ENCODE assay signal across 18 cellular contexts in the genomic region with DNA sequence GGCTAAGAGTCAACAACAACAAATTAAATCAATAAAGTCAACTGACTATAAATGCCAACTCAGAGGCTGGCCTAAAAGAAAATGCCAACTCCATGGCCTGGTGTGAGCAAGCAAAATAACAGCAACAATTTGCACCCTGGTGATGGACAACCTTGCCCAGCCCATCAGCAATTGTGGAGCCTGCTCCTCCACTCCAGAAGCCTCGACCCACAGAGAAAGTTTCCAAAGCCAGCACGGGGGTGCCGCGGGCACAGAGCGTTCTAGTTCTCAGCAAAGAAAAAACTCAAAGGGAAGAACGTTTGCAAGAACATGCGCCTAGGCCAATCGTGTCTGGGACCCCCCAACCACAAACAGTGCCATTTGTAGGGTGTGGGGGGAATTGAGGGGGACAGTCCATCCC. TPM values are rescaled to one million over a fixed set of nuclear protein-coding genes. Genes with fewer than 3 reads are reported as not detected.
DNase-seq lines count a peak whose midpoint lies in the region; ATAC-seq and TF ChIP-seq lines count a peak whose summit lies in the region.
"Had no signal": no experiment of that assay in that cellular context is flagged by ENCODE, and none has a peak within 500 bp of the region (broad histone marks: within the 10 kb centered on the region; RNA-seq: fewer than 3 reads in every experiment).

No MANE protein-coding gene starts in this region.

- H4K91ac ChIP-seq in neuronal stem cell (ENCODE audit: low read depth, low read length, poor library complexity), result no peak overlapping the region

- H3K18ac ChIP-seq in neuronal stem cell (ENCODE audit: low read length), result no peak overlapping the region

- H3K27me3 ChIP-seq in heart right ventricle (no peaks in the 10 kb centered on the region), skeletal muscle tissue (ENCODE audit: control insufficient read depth in 3 of 3, insufficient read depth in 3 of 3, low read length in 3 of 3) (no peaks in the 10 kb centered on the region), neuronal stem cell (ENCODE audit: control insufficient read depth in 3 of 3, insufficient read depth in 3 of 3, low read depth in 1 of 3, low read length in 3 of 3) (no peaks in the 10 kb centered on the region)

- 72 to 82% methylated on average over 8 of the region's 8 CpGs for WGBS in heart right ventricle, 2 donors
- no CpG with 5 or more reads among the region's 8 CpGs for WGBS in neuronal stem cell (ENCODE audit: extremely low coverage in 2 of 2, insufficient read length in 2 of 2, insufficient replicate concordance in 1 of 2), 2 donors

- intact Hi-C loops in heart right ventricle (cut with DNase I), result no loop called here
- intact Hi-C loops in left cardiac atrium (cut with DNase I), result no loop called here

- H3K9ac ChIP-seq in skeletal muscle tissue (ENCODE audit: low read depth in 1 of 3, low read length in 3 of 3) (peak overlapping the region in 2 of 3 donors; percentile 7 to 17), neuronal stem cell (ENCODE audit: low read depth, low read length, poor library complexity) (no peak overlapping the region)

- peaks cover 23% of the 10 kb centered on the region for H3K9me3 Mint-ChIP-seq in glutamatergic neuron (ENCODE audit: unreplicated experiment)

- H3K36me3 ChIP-seq in heart right ventricle (peaks cover 0 to 8% (median 0%) of the 10 kb centered on the region in 9 donors), skeletal muscle tissue (ENCODE audit: control insufficient read depth in 3 of 3, insufficient read depth in 3 of 3, low read length in 3 of 3) (no peaks in the 10 kb centered on the region), neuronal stem cell (replicated peaks in 1 of 2; ENCODE audit: control insufficient read depth in 2 of 2, insufficient read depth in 2 of 2, low read length in 2 of 2) (peaks cover 5 to 6% of the 10 kb centered on the region in 2 donors)

- H3K4me2 ChIP-seq in neuronal stem cell (ENCODE audit: insufficient read depth, low read length, poor library complexity, severe bottlenecking), result no peak overlapping the region

- no peak overlapping the region for H4K8ac ChIP-seq in neuronal stem cell (ENCODE audit: low read depth, low read length)

- H3K27ac ChIP-seq in heart right ventricle (peak overlapping the region in 8 of 10 donors; percentile 31 to 92 (median 86)), skeletal muscle tissue (ENCODE audit: low read depth, low read length) (peak overlapping the region; percentile 89), neuronal stem cell (replicated peaks; ENCODE audit: low read length) (no peak overlapping the region)
- H3K27ac ChIP-seq: C4-2B had no signal

- H3K4me3 Mint-ChIP-seq in T-helper 17 cell (no peak overlapping the region), glutamatergic neuron (ENCODE audit: unreplicated experiment) (peak overlapping the region; percentile 42)

- H2AK5ac ChIP-seq in neuronal stem cell (ENCODE audit: low read depth, low read length), result no peak overlapping the region

- H3K4me3 ChIP-seq in heart right ventricle, result no peak overlapping the region
- no peak overlapping the region for H3K4me3 ChIP-seq in skeletal muscle tissue (ENCODE audit: low read length in 3 of 3)
- H3K4me3 ChIP-seq in neuronal stem cell (ENCODE audit: low read length in 2 of 2), result no peak overlapping the region
- H3K4me3 ChIP-seq: GM12878 had no signal

- ATAC-seq in heart right ventricle (no peak), left cardiac atrium (no peak), T-helper 17 cell (no peak), HG03108 (IDR thresholded peaks at IDR 0.05; ENCODE audit: unreplicated experiment) (no peak), GM21381 (IDR thresholded peaks at IDR 0.05; ENCODE audit: unreplicated experiment) (no peak)
- ATAC-seq: GM12878, HCT116 had no signal

- peak overlapping the region; percentile 1 for H3K27ac Mint-ChIP-seq in T-helper 17 cell
- no peak overlapping the region for H3K27ac Mint-ChIP-seq in glutamatergic neuron (ENCODE audit: unreplicated experiment)

- no peak overlapping the region for H3K4ac ChIP-seq in neuronal stem cell (ENCODE audit: low read length)

- no peak overlapping the region for H3K14ac ChIP-seq in neuronal stem cell (ENCODE audit: low read length)

- peaks cover 34% of the 10 kb centered on the region for H3K79me1 ChIP-seq in neuronal stem cell (ENCODE audit: low read depth, low read length)

- H3K4me1 Mint-ChIP-seq in T-helper 17 cell, result peaks cover 50% of the 10 kb centered on the region
- peaks cover 64% of the 10 kb centered on the region for H3K4me1 Mint-ChIP-seq in glutamatergic neuron (ENCODE audit: low read depth, unreplicated experiment)

- no peak overlapping the region for H2BK12ac ChIP-seq in neuronal stem cell (ENCODE audit: low read length)

- H3K4me1 ChIP-seq in heart right ventricle (peaks cover 32 to 97% (median 78%) of the 10 kb centered on the region in 9 donors), skeletal muscle tissue (ENCODE audit: control insufficient read depth in 3 of 3, insufficient read depth in 3 of 3, low read length in 3 of 3) (peaks cover 82 to 89% (median 86%) of the 10 kb centered on the region in 3 donors), neuronal stem cell (ENCODE audit: control insufficient read depth in 2 of 2, insufficient read depth in 1 of 2, low read depth in 1 of 2, low read length in 2 of 2) (peaks cover 13 to 21% of the 10 kb centered on the region in 2 donors)

- no peak overlapping the region for H2AFZ ChIP-seq in neuronal stem cell (ENCODE audit: low read length)

- H2BK120ac ChIP-seq in neuronal stem cell (ENCODE audit: low read depth, low read length), result no peak overlapping the region

- TF ChIP-seq CTCF in heart right ventricle (IDR thresholded peaks at IDR 0.05) (no peak), glutamatergic neuron (IDR thresholded peaks at IDR 0.05; ENCODE audit: partially characterized antibody, unreplicated experiment) (no peak)

- H3K36me3 Mint-ChIP-seq in T-helper 17 cell (ENCODE audit: low read depth) (peaks cover 7% of the 10 kb centered on the region), glutamatergic neuron (ENCODE audit: unreplicated experiment) (peaks cover 4% of the 10 kb centered on the region)

- DNase-seq in heart right ventricle (no peak), left cardiac atrium (no peak), T-helper 17 cell (no peak), glutamatergic neuron (no peak), neuronal stem cell (ENCODE audit: low spot score) (no peak)
- DNase-seq: 8988T, DMS53, MV-4-11, NCI-H1417 treated with DMSO at 0.1 percent for 48 hours, NCI-H2029, NCI-H510A treated with DMSO at 0.1 percent for 48 hours, RPMI8226 had no signal

- H2BK5ac ChIP-seq in neuronal stem cell (ENCODE audit: low read length), result no peak overlapping the region

- H3K27me3 Mint-ChIP-seq in T-helper 17 cell, result no peaks in the 10 kb centered on the region
- H3K27me3 Mint-ChIP-seq in glutamatergic neuron (ENCODE audit: unreplicated experiment), result peaks cover 18% of the 10 kb centered on the region

- H3K9me3 ChIP-seq in heart right ventricle, result no peaks in the 10 kb centered on the region
- H3K9me3 ChIP-seq in T-helper 17 cell (ENCODE audit: control insufficient read depth, low read length, poor library complexity, severe bottlenecking), result no peaks in the 10 kb centered on the region
- no peaks in the 10 kb centered on the region for H3K9me3 ChIP-seq in skeletal muscle tissue (ENCODE audit: control insufficient read depth in 3 of 3, low read length in 3 of 3)
- H3K9me3 ChIP-seq in neuronal stem cell (replicated peaks in 1 of 2; ENCODE audit: control insufficient read depth in 2 of 2, insufficient read depth in 1 of 2, low read depth in 1 of 2, low read length in 2 of 2), result peaks cover 0 to 1% of the 10 kb centered on the region in 2 donors

- no peak overlapping the region for H2BK15ac ChIP-seq in neuronal stem cell (ENCODE audit: low read length)

- no peak overlapping the region for H3K23ac ChIP-seq in neuronal stem cell (ENCODE audit: low read depth, low read length, poor library complexity)

RNA-seq across cellular contexts. Expression of gene EPS15L1, which starts 11.3 kb away (rescaled TPM):
- total RNA-seq in heart right ventricle, result 10 to 100 TPM; 46.9 to 70.1 (median 57.4) TPM
- polyA plus RNA-seq in heart right ventricle, result 10 to 100 TPM; 41.3 to 79.7 TPM
- 10 to 100 TPM; 59.9 to 67.4 TPM for total RNA-seq in left cardiac atrium
- 10 to 100 TPM; 42.7 to 44.1 TPM for total RNA-seq in T-helper 17 cell
- 84.9 TPM for total RNA-seq in glutamatergic neuron (ENCODE audit: unreplicated experiment)
- total RNA-seq in skeletal muscle tissue, result 15.1 TPM
- 26.7 TPM for polyA plus RNA-seq in neuronal stem cell (2013, experiment 1 of 2)
- polyA plus RNA-seq in neuronal stem cell (2013, experiment 2 of 2), result 25.4 TPM

RNA-seq across cellular contexts. Expression of gene CALR3, which starts 35.5 kb away (rescaled TPM):
- total RNA-seq in heart right ventricle (under 1 TPM in 1 of 10 donors, not detected in 9; 0.22 TPM), left cardiac atrium (not detected), T-helper 17 cell (not detected), glutamatergic neuron (ENCODE audit: unreplicated experiment) (not detected), skeletal muscle tissue (under 0.01 TPM)
- not detected for polyA plus RNA-seq in heart right ventricle
- 0.07 TPM for polyA plus RNA-seq in neuronal stem cell (2013, experiment 1 of 2)
- 0.07 TPM for polyA plus RNA-seq in neuronal stem cell (2013, experiment 2 of 2)

RNA-seq across cellular contexts. Expression of gene C19orf44, which starts 35.7 kb away (rescaled TPM):
- total RNA-seq in heart right ventricle, result 1 to 10 TPM; 1.6 to 3.5 (median 2.9) TPM
- polyA plus RNA-seq in heart right ventricle, result 1 to 10 TPM; 3.0 to 4.1 TPM
- 1 to 10 TPM; 2.4 to 3.8 TPM for total RNA-seq in left cardiac atrium
- total RNA-seq in T-helper 17 cell, result 1 to 10 TPM; 1.3 to 2.1 TPM
- total RNA-seq in glutamatergic neuron (ENCODE audit: unreplicated experiment), result 5.0 TPM
- 2.6 TPM for total RNA-seq in skeletal muscle tissue
- polyA plus RNA-seq in neuronal stem cell (2013, experiment 1 of 2), result 4.7 TPM
- polyA plus RNA-seq in neuronal stem cell (2013, experiment 2 of 2), result 4.7 TPM
